Comparison of ENCODE assay signal across 16 cellular contexts in genomic region chr12:114664661-114665320, GRCh38. TPM values are rescaled to one million over a fixed set of nuclear protein-coding genes. Genes with fewer than 3 reads are reported as not detected.
DNase-seq lines count a peak whose midpoint lies in the region; FAIRE-seq and TF ChIP-seq lines count a peak whose summit lies in the region.
"Had no signal": no experiment of that assay in that cellular context is flagged by ENCODE, and none has a peak within 500 bp of the region (broad histone marks: within the 10 kb centered on the region; RNA-seq: fewer than 3 reads in every experiment).

No MANE protein-coding gene starts in this region.

- dilution Hi-C loops in keratinocyte (cut with MboI; ENCODE audit: extremely low pct_ligation_motif_present, low sequenced_read_pairs), result no loop called here

- no peaks in the 10 kb centered on the region for H3K9me3 Mint-ChIP-seq in HFFc6

- TF ChIP-seq CTCF in HFFc6 (IDR thresholded peaks at IDR 0.05) (no peak), astrocyte of the spinal cord (IDR thresholded peaks at IDR 0.05; ENCODE audit: low read depth, low read length) (no peak), keratinocyte (optimal IDR thresholded peaks at IDR 0.05 in 1 of 3, IDR thresholded peaks at IDR 0.05 in 1 of 3, conservative IDR thresholded peaks at IDR 0.05 in 1 of 3; ENCODE audit: extremely low read depth in 1 of 3, insufficient read depth in 2 of 3, low read length in 3 of 3) (no peak), GM10248 (IDR thresholded peaks at IDR 0.05; ENCODE audit: control extremely low read depth, extremely low read depth, low read depth, missing control alignments) (no peak)

- no peaks in the 10 kb centered on the region for H3K9me1 ChIP-seq in keratinocyte (ENCODE audit: control insufficient read depth, extremely low read depth, insufficient read depth, low read length)

- no peaks in the 10 kb centered on the region for H3K79me2 ChIP-seq in keratinocyte (ENCODE audit: control insufficient read depth, insufficient read depth, low read length)
- H3K79me2 ChIP-seq: parathyroid adenoma had no signal

- FAIRE-seq in keratinocyte (lab: Jason Lieb, UNC) (no peak), small intestine (lab: Jason Lieb, UNC) (no peak)

- POLR2A ChIA-PET in GM10248 (lab: Yijun Ruan, JAX), result interaction anchor here (0.5 kb wide), 1 partner anchor 24 kb away, joined by 7 read pairs; no protein-coding TSS in a partner anchor

- peaks cover 8% of the 10 kb centered on the region for H3K4me1 ChIP-seq in keratinocyte (ENCODE audit: control insufficient read depth, extremely low read depth, insufficient read depth, low read length)
- H3K4me1 ChIP-seq in small intestine (ENCODE audit: control insufficient read depth in 2 of 2, insufficient read depth in 1 of 2, low read depth in 1 of 2, low read length in 1 of 2), result no peaks in the 10 kb centered on the region
- no peaks in the 10 kb centered on the region; the same call in 1 of the 2 replicates for H3K4me1 ChIP-seq in HAP-1
- H3K4me1 ChIP-seq: parathyroid adenoma, upper lobe of right lung had no signal

- DNase-seq in HFFc6, result no peak
- no peak for DNase-seq in astrocyte of the spinal cord (ENCODE audit: low read depth, low spot score)
- no peak for DNase-seq in keratinocyte (ENCODE audit: low read depth, low spot score)
- peak; percentile 47 for DNase-seq in small intestine
- DNase-seq in GM10248 (ENCODE audit: extremely low spot score), result no peak
- DNase-seq in DMS114 treated with DMSO at 0.1 percent for 48 hours (lab: John Stamatoyannopoulos, UW; ENCODE audit: unreplicated experiment), result no peak
- DNase-seq in HAP-1 (ENCODE audit: low spot score in 2 of 2), result no peak
- DNase-seq: activated T-cell treated with anti-CD3 and anti-CD28 coated beads for 4 hours; NCI-H1417; NCI-H510A treated with DMSO at 0.1 percent for 48 hours; PC-9; stimulated activated CD4-positive, alpha-beta T cell treated with anti-CD3 and anti-CD28 coated beads, Interleukin-2, amount 100 ng/mL, for 24 hours; T-helper 1 cell; upper lobe of right lung had no signal

- H3K4me2 ChIP-seq in keratinocyte (ENCODE audit: control insufficient read depth, extremely low read depth, insufficient read depth, low read depth, low read length), result peak overlapping the region; percentile 41
- H3K4me2 ChIP-seq: PC-9 had no signal

- peak overlapping the region; percentile 99 for H3K27ac Mint-ChIP-seq in HFFc6

- peaks cover 23% of the 10 kb centered on the region for H3K27me3 ChIP-seq in keratinocyte (ENCODE audit: control insufficient read depth, extremely low read depth, insufficient read depth, low read length)
- peaks cover 0 to 13% of the 10 kb centered on the region in 2 donors for H3K27me3 ChIP-seq in small intestine (ENCODE audit: control insufficient read depth in 2 of 2, insufficient read depth in 2 of 2, low read length in 2 of 2)
- no peaks in the 10 kb centered on the region for H3K27me3 ChIP-seq in HAP-1 (ENCODE audit: low read depth)

- H3K9me3 ChIP-seq in keratinocyte (ENCODE audit: control insufficient read depth, low read depth, low read length), result no peaks in the 10 kb centered on the region
- no peaks in the 10 kb centered on the region for H3K9me3 ChIP-seq in small intestine (ENCODE audit: control insufficient read depth, low read depth)
- no peaks in the 10 kb centered on the region for H3K9me3 ChIP-seq in HAP-1
- H3K9me3 ChIP-seq: upper lobe of right lung had no signal

- peaks cover 77% of the 10 kb centered on the region for H3K4me1 Mint-ChIP-seq in HFFc6 (ENCODE audit: low read depth)

- in situ Hi-C loops in astrocyte of the spinal cord (cut with HindIII; ENCODE audit: low sequenced_read_pairs) (no loop called here), HAP-1 (cut with MboI; ENCODE audit: low sequenced_read_pairs) (loop anchor here (10.0 kb wide), 2 partner anchors 1090 to 1250 kb away; no protein-coding TSS in a partner anchor)

- peak overlapping the region; percentile 89 for H3K4me3 Mint-ChIP-seq in HFFc6

- no peaks in the 10 kb centered on the region for H4K20me1 ChIP-seq in keratinocyte (ENCODE audit: control insufficient read depth, extremely low read depth, insufficient read depth, low read length)

- H3K36me3 ChIP-seq in keratinocyte (ENCODE audit: control insufficient read depth in 2 of 2, extremely low read depth in 1 of 2, insufficient read depth in 2 of 2, low read length in 2 of 2) (no peaks in the 10 kb centered on the region), small intestine (ENCODE audit: control insufficient read depth in 2 of 2, insufficient read depth in 2 of 2, low read length in 2 of 2) (no peaks in the 10 kb centered on the region), HAP-1 (replicated peaks) (no peaks in the 10 kb centered on the region)
- H3K36me3 ChIP-seq: upper lobe of right lung had no signal

- H3K27me3 Mint-ChIP-seq in HFFc6 (ENCODE audit: insufficient read depth), result peaks cover 11% of the 10 kb centered on the region

- no peak overlapping the region for H3K9ac ChIP-seq in keratinocyte (ENCODE audit: control insufficient read depth, extremely low read depth, insufficient read depth, low read length)
- H3K9ac ChIP-seq: parathyroid adenoma had no signal

- H3K4me3 ChIP-seq in astrocyte of the spinal cord (ENCODE audit: low read depth, low read length) (peak overlapping the region; percentile 25), keratinocyte (ENCODE audit: control insufficient read depth in 2 of 3, extremely low read depth in 1 of 3, insufficient read depth in 2 of 3, low read depth in 1 of 3, low read length in 3 of 3) (peak overlapping the region in 1 of 3 experiments; percentile 38), small intestine (ENCODE audit: low read depth in 1 of 2, low read length in 2 of 2) (peak overlapping the region in 1 of 2 donors; percentile 21), HAP-1 (no peak overlapping the region)
- H3K4me3 ChIP-seq: coronary artery, PC-9, upper lobe of right lung had no signal

- H2AFZ ChIP-seq in keratinocyte (ENCODE audit: control insufficient read depth, low read length), result no peak overlapping the region
- H2AFZ ChIP-seq: parathyroid adenoma, PC-9 had no signal

- H3K36me3 Mint-ChIP-seq in HFFc6 (ENCODE audit: low read depth), result peaks cover 2% of the 10 kb centered on the region

- no peak overlapping the region for H3K27ac ChIP-seq in keratinocyte (ENCODE audit: control insufficient read depth, insufficient read depth, low read length)
- H3K27ac ChIP-seq in small intestine (ENCODE audit: low read depth in 1 of 2, low read length in 1 of 2), result no peak overlapping the region
- H3K27ac ChIP-seq: coronary artery, parathyroid adenoma, PC-9, upper lobe of right lung had no signal

- CTCF ChIA-PET in GM10248 (lab: Yijun Ruan, JAX), result no interaction called here

- WGBS in small intestine, 3 donors, result 12 to 27% (median 20%) methylated on average over 39 to 47 of the region's 47 CpGs

RNA-seq across cellular contexts. Expression of gene TBX3, which starts 19.2 kb away (rescaled TPM):
- 100 to 1,000 TPM; 108 to 145 (median 127) TPM for total RNA-seq in HFFc6 (2021; fragmentation: NEBNext Ultra II Directional; extraction: Animal tissue kit (Norgen Biotek cat#: 25700))
- polyA plus RNA-seq in keratinocyte (5.3 to 11.6 TPM (median 7.8 TPM) in 3 replicates), small intestine (100 to 1,000 TPM in 1 of 3 donors, 10 to 100 TPM in 2; 18.8 to 104 (median 53.5) TPM)
- polyA plus RNA-seq in keratinocyte (2011; ENCODE audit: low read depth), result 1.3 TPM
- 2.2 and 2.5 TPM in 2 replicates for polyA plus RNA-seq in keratinocyte (2011; cell fraction: cytosol; rRNA removed)
- polyA plus RNA-seq in keratinocyte (2011; cell fraction: nucleus; rRNA removed), result 20.3 and 23.9 TPM in 2 replicates
- polyA plus RNA-seq in keratinocyte (2012; ENCODE audit: low replicate concordance), result 3.1 and 10.3 TPM in 2 replicates
- polyA minus RNA-seq in keratinocyte, result 5.2 to 10.4 TPM (median 7.7 TPM) in 3 replicates
- polyA minus RNA-seq in keratinocyte (2011; cell fraction: cytosol; rRNA and poly(A)+ RNA removed), result 5.2 TPM
- 11.9 and 18.3 TPM in 2 replicates for polyA minus RNA-seq in keratinocyte (2011; cell fraction: nucleus; rRNA and poly(A)+ RNA removed)
- total RNA-seq: PC-9 had no signal
